8 cellular contexts compared by ENCODE assay signal in the genomic region with DNA sequence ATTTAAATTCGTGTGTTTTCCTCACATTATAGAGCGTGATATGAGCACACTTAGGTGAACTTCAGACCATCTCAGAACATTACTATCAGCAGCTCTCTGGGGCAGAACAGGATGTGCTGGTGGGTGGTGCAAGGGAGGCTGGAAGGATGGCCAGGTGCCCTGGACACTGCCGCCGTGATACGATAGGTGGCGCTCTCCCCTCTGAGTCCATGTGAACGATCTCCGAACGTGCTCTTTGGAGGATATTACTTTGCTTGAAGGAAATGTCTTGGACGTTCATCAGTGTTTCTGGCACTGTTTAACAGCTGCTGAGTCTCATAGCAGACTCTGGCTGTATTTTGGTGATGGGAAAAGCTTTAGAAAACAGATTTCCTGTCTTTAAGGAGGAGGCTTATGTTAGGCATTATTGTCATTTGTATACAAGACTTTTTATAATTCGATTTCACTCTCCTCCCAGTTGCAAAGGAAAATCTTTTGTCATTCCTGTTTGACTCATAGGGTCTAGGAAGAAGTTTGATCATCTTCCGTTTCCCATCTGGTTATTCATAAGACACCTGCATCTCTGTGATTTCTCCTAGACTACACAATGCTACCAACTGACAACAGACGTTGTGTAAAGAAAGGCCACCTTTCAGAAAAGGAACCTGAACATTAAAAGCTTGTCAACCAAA.
DNase-seq lines count a peak whose midpoint lies in the region; ATAC-seq and TF ChIP-seq lines count a peak whose summit lies in the region.

No MANE protein-coding gene starts in this region.

- 26 to 31% (median 29%) methylated on average over 13 of the region's 13 CpGs for WGBS in psoas muscle, 3 donors

- no peaks in the 10 kb centered on the region for H3K27me3 ChIP-seq in psoas muscle (ENCODE audit: insufficient read depth in 3 of 3, low read length in 2 of 3)
- no peaks in the 10 kb centered on the region for H3K27me3 ChIP-seq in CD8-positive, alpha-beta T cell (ENCODE audit: insufficient read depth, low read length)

- intact Hi-C loops in Right ventricle myocardium inferior (cut with DNase I) = loop anchor here (5.0 to 10.0 kb wide), 3 partner anchors 192 to 388 kb away; partner anchors contain the start of gene ADGRL2
- intact Hi-C loops in psoas muscle (cut with DNase I) = no loop called here
- intact Hi-C loops in CD8-positive, alpha-beta T cell (cut with DNase I, micrococcal nuclease) = no loop called here

- no peaks in the 10 kb centered on the region for H3K9me3 Mint-ChIP-seq in T-helper 2 cell treated with Interferon-gamma antibody and Interleukin-4, amounts not matched to agents 5 μg/mL and 100 μg/mL, for 36 hours
- H3K9me3 Mint-ChIP-seq in CD8-positive, alpha-beta T cell = peaks cover 3% of the 10 kb centered on the region

- no peaks in the 10 kb centered on the region for H3K4me1 ChIP-seq in psoas muscle
- no peaks in the 10 kb centered on the region for H3K4me1 ChIP-seq in CD8-positive, alpha-beta T cell (ENCODE audit: insufficient read depth, low read length)

- no peak overlapping the region for H3K27ac ChIP-seq in psoas muscle
- H3K27ac ChIP-seq in CD8-positive, alpha-beta T cell (ENCODE audit: low read depth, low read length) = no peak overlapping the region

- H3K27me3 Mint-ChIP-seq in T-helper 2 cell treated with Interferon-gamma antibody and Interleukin-4, amounts not matched to agents 5 μg/mL and 100 μg/mL, for 36 hours (ENCODE audit: low read depth) = no peaks in the 10 kb centered on the region
- no peaks in the 10 kb centered on the region for H3K27me3 Mint-ChIP-seq in CD8-positive, alpha-beta T cell (ENCODE audit: low read depth)

- DNase-seq in EL (peak; percentile 49), Right ventricle myocardium inferior (ENCODE audit: missing footprints) (peak; percentile 88), psoas muscle (peak; percentile 58 to 75)
- peak; percentile 4 for DNase-seq in T-helper 2 cell treated with Interferon-gamma antibody and Interleukin-4, amounts not matched to agents 5 μg/mL and 100 μg/mL, for 36 hours (ENCODE audit: low spot score)
- no peak for DNase-seq in stimulated activated naive CD4-positive, alpha-beta T cell (lab: John Stamatoyannopoulos, UW)
- DNase-seq in CD8-positive, alpha-beta T cell = no peak

- peaks cover 1% of the 10 kb centered on the region for H3K4me1 Mint-ChIP-seq in T-helper 2 cell treated with Interferon-gamma antibody and Interleukin-4, amounts not matched to agents 5 μg/mL and 100 μg/mL, for 36 hours (ENCODE audit: low read depth)
- no peaks in the 10 kb centered on the region for H3K4me1 Mint-ChIP-seq in CD8-positive, alpha-beta T cell (ENCODE audit: low read depth)

- CTCF ChIA-PET in CD8-positive, alpha-beta T cell (lab: Charles Lee) = no interaction called here

- H3K36me3 ChIP-seq in psoas muscle (ENCODE audit: insufficient read depth in 1 of 2, low read depth in 1 of 2) = no peaks in the 10 kb centered on the region
- H3K36me3 ChIP-seq in CD8-positive, alpha-beta T cell (ENCODE audit: insufficient read depth, low read length) = no peaks in the 10 kb centered on the region

- H3K4me3 Mint-ChIP-seq in T-helper 2 cell treated with Interferon-gamma antibody and Interleukin-4, amounts not matched to agents 5 μg/mL and 100 μg/mL, for 36 hours = no peak overlapping the region
- H3K4me3 Mint-ChIP-seq in CD8-positive, alpha-beta T cell = no peak overlapping the region

- no peaks in the 10 kb centered on the region for H3K36me3 Mint-ChIP-seq in T-helper 2 cell treated with Interferon-gamma antibody and Interleukin-4, amounts not matched to agents 5 μg/mL and 100 μg/mL, for 36 hours (ENCODE audit: low read depth)
- no peaks in the 10 kb centered on the region for H3K36me3 Mint-ChIP-seq in CD8-positive, alpha-beta T cell

- no peaks in the 10 kb centered on the region for H3K9me3 ChIP-seq in psoas muscle
- H3K9me3 ChIP-seq in CD8-positive, alpha-beta T cell (ENCODE audit: low read length) = no peaks in the 10 kb centered on the region

- TF ChIP-seq CTCF in psoas muscle (IDR thresholded peaks at IDR 0.05) = peak; percentile 54
- no peak for TF ChIP-seq CTCF in CD8-positive, alpha-beta T cell (IDR thresholded peaks at IDR 0.05)

- POLR2A ChIA-PET in CD8-positive, alpha-beta T cell (lab: Charles Lee) = no interaction called here

- H3K27ac Mint-ChIP-seq in T-helper 2 cell treated with Interferon-gamma antibody and Interleukin-4, amounts not matched to agents 5 μg/mL and 100 μg/mL, for 36 hours = no peak overlapping the region
- H3K27ac Mint-ChIP-seq in CD8-positive, alpha-beta T cell = no peak overlapping the region

- peak; percentile 97 for ATAC-seq in GM19397 (IDR thresholded peaks at IDR 0.05; ENCODE audit: unreplicated experiment)
- peak; percentile 93 for ATAC-seq in HG03378 (IDR thresholded peaks at IDR 0.05; ENCODE audit: unreplicated experiment)
- ATAC-seq in Right ventricle myocardium inferior = peak; percentile 89
- ATAC-seq in psoas muscle = peak in 3 of 4 donors; percentile 75 to 84 (median 82)
- no peak for ATAC-seq in CD8-positive, alpha-beta T cell

- no peak overlapping the region for H3K4me3 ChIP-seq in psoas muscle
- no peak overlapping the region for H3K4me3 ChIP-seq in CD8-positive, alpha-beta T cell (ENCODE audit: low read depth, low read length)

Comparison
In these comparisons a context has a peak if more than half of its experiments do, and no peak if none do; other contexts are left out.
1. DNase-seq: peak in EL (single experiment), T-helper 2 cell treated with Interferon-gamma antibody and Interleukin-4, amounts not matched to agents 5 μg/mL and 100 μg/mL, for 36 hours (single experiment), Right ventricle myocardium inferior (single experiment) and psoas muscle (2 of 2); none in stimulated activated naive CD4-positive, alpha-beta T cell (0 of 6) and CD8-positive, alpha-beta T cell (0 of 7).